ENCODE assay signal across 1 cellular context in the genomic region with DNA sequence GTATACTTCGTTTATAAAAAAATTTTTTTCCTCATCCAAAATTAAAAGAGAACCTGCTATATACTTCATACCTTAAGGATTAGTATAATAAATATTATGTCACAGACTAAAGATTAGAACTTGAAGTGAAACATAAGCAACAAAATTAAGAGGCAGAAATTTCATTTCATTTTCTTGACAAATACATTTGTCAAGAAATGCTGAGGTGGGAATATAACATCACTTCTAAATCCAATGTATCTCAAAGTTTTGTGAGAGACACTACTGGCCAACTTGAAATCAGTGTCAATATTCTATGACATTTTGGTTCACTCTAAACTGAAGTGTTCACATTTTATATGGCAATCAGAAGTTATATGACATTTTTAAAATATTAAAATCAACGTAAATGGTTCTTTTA.
TF ChIP-seq lines count a peak whose summit lies in the region.

No MANE protein-coding gene starts in this region.

TF ChIP-seq in HepG2, 621 proteins besides CTCF, POLR2A, EP300 and RAD21 (continued from another document):
- TF ChIP-seq MAFK (conservative IDR thresholded peaks at IDR 0.05 in 1 of 2, IDR thresholded peaks at IDR 0.05 in 1 of 2; ENCODE audit: low read length in 2 of 2) = peak; percentile 56 to 62
- TF ChIP-seq ZNF841 (CRISPR knock-in tag; IDR thresholded peaks at IDR 0.05; ENCODE audit: borderline replicate concordance) = no peak
- TF ChIP-seq, protein P1, sequence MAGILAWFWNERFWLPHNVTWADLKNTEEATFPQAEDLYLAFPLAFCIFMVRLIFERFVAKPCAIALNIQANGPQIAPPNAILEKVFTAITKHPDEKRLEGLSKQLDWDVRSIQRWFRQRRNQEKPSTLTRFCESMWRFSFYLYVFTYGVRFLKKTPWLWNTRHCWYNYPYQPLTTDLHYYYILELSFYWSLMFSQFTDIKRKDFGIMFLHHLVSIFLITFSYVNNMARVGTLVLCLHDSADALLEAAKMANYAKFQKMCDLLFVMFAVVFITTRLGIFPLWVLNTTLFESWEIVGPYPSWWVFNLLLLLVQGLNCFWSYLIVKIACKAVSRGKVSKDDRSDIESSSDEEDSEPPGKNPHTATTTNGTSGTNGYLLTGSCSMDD (CRISPR knock-in tag; IDR thresholded peaks at IDR 0.05) = no peak
